8 cellular contexts compared by ENCODE assay signal in the genomic region with DNA sequence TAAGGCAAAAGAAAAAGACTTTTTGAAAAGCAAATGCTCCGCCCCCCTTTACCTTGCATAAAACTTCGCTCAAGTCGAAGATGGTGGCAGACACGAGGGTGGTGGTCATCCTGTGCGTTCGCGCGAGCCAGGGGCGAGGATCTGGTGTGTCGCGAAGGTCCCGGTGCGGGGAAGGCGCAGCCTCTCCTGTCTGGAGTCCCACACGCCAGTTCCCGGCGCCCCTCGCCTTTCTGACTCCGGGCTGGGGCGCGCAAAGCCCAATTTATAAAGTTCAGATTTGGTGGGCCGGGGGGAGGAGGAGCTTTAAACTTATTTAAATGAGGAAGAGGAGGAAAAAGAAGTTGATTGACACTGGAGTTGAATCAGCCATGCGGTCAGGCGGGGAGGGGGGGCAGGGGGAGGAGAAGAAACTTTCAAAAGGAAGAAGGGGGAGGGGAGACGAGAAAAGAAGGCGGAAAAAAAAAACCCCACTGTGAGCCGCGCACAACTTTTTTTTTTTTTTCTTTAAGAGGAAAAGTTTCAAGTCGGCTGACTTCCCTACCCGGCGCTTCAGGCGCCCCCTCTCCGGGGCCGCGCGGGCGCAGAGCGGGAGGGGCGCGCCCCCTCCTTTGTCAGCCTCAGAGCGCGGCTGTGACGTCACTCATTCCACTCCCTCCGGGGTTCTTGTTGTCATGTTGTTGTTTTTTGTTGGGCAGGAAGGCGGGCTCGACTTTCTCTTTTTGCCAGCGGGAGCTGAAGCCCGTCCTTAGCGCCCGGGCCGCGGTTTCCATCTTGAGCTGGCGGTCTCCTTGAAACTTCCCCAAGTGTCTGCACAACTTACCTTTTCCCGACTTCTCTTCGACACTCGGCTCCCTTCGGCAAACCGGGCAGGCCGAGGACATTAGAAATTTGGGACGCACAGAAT. TPM values are rescaled to one million over a fixed set of nuclear protein-coding genes. Genes with fewer than 3 reads are reported as not detected.
DNase-seq lines count a peak whose midpoint lies in the region; ATAC-seq, FAIRE-seq and TF ChIP-seq lines count a peak whose summit lies in the region.

Gene ZFP36L1 (minus strand): TSS at position 238 of the 904 bp plus-strand sequence. CDS start 129 bp downstream, at position 109.

- peak within 1 kb of the TSS; percentile 100 for H3K27ac ChIP-seq in mesodermal cell (ENCODE audit: low read depth, low read length, severe bottlenecking)

- H3K9me3 ChIP-seq in mesodermal cell (ENCODE audit: control insufficient read depth, low read length) = no peaks in the 10 kb centered on the region

- peak within 1 kb of the TSS; percentile 99 for H3K4me3 ChIP-seq in mesodermal cell (ENCODE audit: extremely low read depth, insufficient read depth, low read length, poor library complexity, severe bottlenecking)

- peaks cover 30% of the 10 kb centered on the region for H3K4me1 ChIP-seq in mesodermal cell (ENCODE audit: control insufficient read depth, insufficient read depth, low read length, poor library complexity, severe bottlenecking)

- peak; percentile 100 for TF ChIP-seq POLR2A in GM15510 (IDR thresholded peaks at IDR 0.05; ENCODE audit: borderline replicate concordance, extremely low read depth, insufficient read length)

- peaks cover 36% of the 10 kb centered on the region for H3K36me3 ChIP-seq in mesodermal cell (ENCODE audit: control insufficient read depth, insufficient read depth, low read length)

- FAIRE-seq in endometrium (lab: Jason Lieb, UNC) = peak; percentile 83

- ATAC-seq in HG02981 (IDR thresholded peaks at IDR 0.05; ENCODE audit: unreplicated experiment) = peak; percentile 30

- WGBS in mesodermal cell (ENCODE audit: insufficient coverage in 2 of 2), 2 experiments = 0 to 1% methylated on average over 21 to 28 of the region's 60 CpGs

- DNase-seq in NOMO-1 treated with dmso at 0.1 percent for 144 hours (lab: John Stamatoyannopoulos, UW; ENCODE audit: unreplicated experiment) (peak; percentile 57), NCI-H2107 (lab: John Stamatoyannopoulos, UW) (no peak)
- peak; percentile 93 for DNase-seq in activated CD8-positive, alpha-beta memory T cell treated with anti-CD3 and anti-CD28 coated beads, Interleukin-2, amount 50 U/mL, for 48 hours
- DNase-seq in stimulated activated CD8-positive, alpha-beta memory T cell treated with anti-CD3 and anti-CD28 coated beads, Interleukin-15, amount 100 ng/mL, for 24 hours (ENCODE audit: low read depth) = peak; percentile 76

RNA-seq across cellular contexts. Expression of gene ZFP36L1, which starts in this region (rescaled TPM):
- polyA plus RNA-seq in mesodermal cell (2013, experiment 1 of 2) = 184 TPM
- polyA plus RNA-seq in mesodermal cell (2013, experiment 2 of 2) = 167 TPM
